8 cellular contexts compared by ENCODE assay signal in the genomic region with DNA sequence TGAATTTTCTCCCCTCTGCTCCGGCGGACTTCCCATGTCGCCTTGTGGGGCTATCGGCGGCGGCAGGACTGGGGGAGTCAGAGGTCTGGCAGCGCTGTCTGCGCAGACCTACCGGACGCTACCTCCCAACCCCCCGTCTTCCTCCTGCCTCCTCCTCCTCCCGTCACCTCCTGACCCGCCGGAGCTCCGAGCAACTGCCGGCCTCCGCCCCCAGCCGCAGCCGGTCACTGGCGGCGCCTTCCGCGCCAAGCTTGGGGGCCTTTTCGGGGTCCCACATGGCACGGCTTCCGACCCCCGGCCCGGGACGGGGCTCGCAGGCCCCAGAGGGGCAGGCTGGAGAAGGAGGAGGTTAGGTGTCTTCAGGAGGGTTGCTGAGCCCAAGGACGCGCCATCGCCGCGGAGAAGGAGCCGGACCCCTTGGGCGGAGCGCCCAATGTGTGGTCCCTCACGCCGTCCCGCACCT. TPM values are rescaled to one million over a fixed set of nuclear protein-coding genes. Genes with fewer than 3 reads are reported as not detected.
A peak's percentile ranks its signal among the peaks of the same experiment; 100 is the strongest.
DNase-seq lines count a peak whose midpoint lies in the region; ATAC-seq and TF ChIP-seq lines count a peak whose summit lies in the region.
"Not testable (repeated sequence)": the region's sequence is repeated elsewhere in the genome, so short reads cannot be mapped to it uniquely, and the experiment has no call there.

No MANE protein-coding gene starts in this region.

- H3K4me1 Mint-ChIP-seq in activated naive CD8-positive, alpha-beta T cell treated with anti-CD3 and anti-CD28 coated beads, Interleukin-2, amount 10 ng/mL, durations not matched to agents 7 days and 5 days = peaks cover 25% of the 10 kb centered on the region

- not testable (repeated sequence) for TF ChIP-seq CTCF in fibroblast of villous mesenchyme (IDR thresholded peaks at IDR 0.05; ENCODE audit: insufficient read depth, low read depth, low read length)

- not testable (repeated sequence) for H3K27me3 ChIP-seq in SJCRH30; muscle layer of duodenum (ENCODE audit: low read depth, low read length); stomach smooth muscle (ENCODE audit: control insufficient read depth in 1 of 2, insufficient read depth in 2 of 2, low read length in 2 of 2)

- ATAC-seq in GM21526 (IDR thresholded peaks at IDR 0.05; ENCODE audit: low FRiP score, unreplicated experiment) (peak; percentile 51), HG03139 (IDR thresholded peaks at IDR 0.05; ENCODE audit: unreplicated experiment) (peak; percentile 58)
- ATAC-seq in activated naive CD8-positive, alpha-beta T cell treated with anti-CD3 and anti-CD28 coated beads, Interleukin-2, amount 10 ng/mL, durations not matched to agents 7 days and 5 days (ENCODE audit: low read depth) = peak; percentile 55

- H3K9ac ChIP-seq in stomach smooth muscle (ENCODE audit: low read length in 2 of 2) = peak overlapping the region; percentile 91

- not testable (repeated sequence) for H3K36me3 ChIP-seq in SJCRH30; muscle layer of duodenum (ENCODE audit: control insufficient read depth in 1 of 2, insufficient read depth in 2 of 2, low read length in 2 of 2); stomach smooth muscle (ENCODE audit: control insufficient read depth in 2 of 2, insufficient read depth in 2 of 2, low read length in 2 of 2)

- H3K9me3 ChIP-seq in SJCRH30 (replicated peaks); muscle layer of duodenum (ENCODE audit: control insufficient read depth in 1 of 2, low read length in 2 of 2); stomach smooth muscle (ENCODE audit: control insufficient read depth in 2 of 2, low read length in 2 of 2): not testable (repeated sequence)

- H3K27ac Mint-ChIP-seq in activated naive CD8-positive, alpha-beta T cell treated with anti-CD3 and anti-CD28 coated beads, Interleukin-2, amount 10 ng/mL, durations not matched to agents 7 days and 5 days = peak overlapping the region; percentile 96

- peak; percentile 22 for DNase-seq in EH (ENCODE audit: low read depth)
- DNase-seq in SJCRH30 = peak in 1 of 2 experiments; percentile 10
- DNase-seq in activated naive CD8-positive, alpha-beta T cell treated with anti-CD3 and anti-CD28 coated beads, Interleukin-2, amount 10 ng/mL, durations not matched to agents 7 days and 5 days = peak; percentile 68
- DNase-seq in fibroblast of villous mesenchyme (ENCODE audit: low read depth) = not testable (repeated sequence)

- H3K4me3 ChIP-seq in SJCRH30 (peak overlapping the region; percentile 76), fibroblast of villous mesenchyme (ENCODE audit: low read depth, low read length) (peak overlapping the region; percentile 99), muscle layer of duodenum (ENCODE audit: low read depth in 1 of 2, low read length in 2 of 2) (peak overlapping the region; percentile 99 to 100), stomach smooth muscle (ENCODE audit: low read length in 2 of 2) (peak overlapping the region; percentile 99 to 100)

- not testable (repeated sequence) for H3K36me3 Mint-ChIP-seq in activated naive CD8-positive, alpha-beta T cell treated with anti-CD3 and anti-CD28 coated beads, Interleukin-2, amount 10 ng/mL, durations not matched to agents 7 days and 5 days

- H3K27me3 Mint-ChIP-seq in activated naive CD8-positive, alpha-beta T cell treated with anti-CD3 and anti-CD28 coated beads, Interleukin-2, amount 10 ng/mL, durations not matched to agents 7 days and 5 days = not testable (repeated sequence)

- not testable (repeated sequence) for H3K9me3 Mint-ChIP-seq in activated naive CD8-positive, alpha-beta T cell treated with anti-CD3 and anti-CD28 coated beads, Interleukin-2, amount 10 ng/mL, durations not matched to agents 7 days and 5 days

- POLR2A ChIA-PET in activated naive CD8-positive, alpha-beta T cell treated with anti-CD3 and anti-CD28 coated beads, Interleukin-2, amount 10 ng/mL, durations not matched to agents 7 days and 5 days (lab: Charles Lee) = interaction anchor here (1.3 to 2.1 kb wide), 2 partner anchors 276 to 326 kb away, joined by 5 to 15 read pairs; a partner anchor contains a TSS

- peak overlapping the region; percentile 93 for H3K4me3 Mint-ChIP-seq in activated naive CD8-positive, alpha-beta T cell treated with anti-CD3 and anti-CD28 coated beads, Interleukin-2, amount 10 ng/mL, durations not matched to agents 7 days and 5 days

- peak overlapping the region; percentile 82 for H3K27ac ChIP-seq in SJCRH30
- H3K27ac ChIP-seq in muscle layer of duodenum (ENCODE audit: low read length) = peak overlapping the region; percentile 93
- peak overlapping the region; percentile 78 for H3K27ac ChIP-seq in stomach smooth muscle (ENCODE audit: low read length)

- not testable (repeated sequence) for H3K4me1 ChIP-seq in SJCRH30; stomach smooth muscle (ENCODE audit: control insufficient read depth, insufficient read depth, low read length)
- peaks cover 4 to 14% of the 10 kb centered on the region in 2 donors for H3K4me1 ChIP-seq in muscle layer of duodenum (ENCODE audit: control insufficient read depth in 1 of 2, insufficient read depth in 2 of 2, low read length in 2 of 2)

RNA-seq across cellular contexts. Expression of a gene that starts 0.3 kb away (rescaled TPM):
- total RNA-seq in SJCRH30 (2014; rRNA removed; shearing (Covaris generic)) = 5.3 and 5.8 TPM in 2 replicates
- total RNA-seq in activated naive CD8-positive, alpha-beta T cell treated with anti-CD3 and anti-CD28 coated beads, Interleukin-2, amount 10 ng/mL, durations not matched to agents 7 days and 5 days = 10 to 100 TPM; 14.6 to 16.9 TPM
- total RNA-seq in fibroblast of villous mesenchyme = 5.6 and 5.8 TPM in 2 replicates

RNA-seq across cellular contexts. Expression of a gene that starts 0.9 kb away (rescaled TPM):
- total RNA-seq in SJCRH30 (2014; rRNA removed; shearing (Covaris generic)) = 92.4 and 94.0 TPM in 2 replicates
- total RNA-seq in activated naive CD8-positive, alpha-beta T cell treated with anti-CD3 and anti-CD28 coated beads, Interleukin-2, amount 10 ng/mL, durations not matched to agents 7 days and 5 days = 10 to 100 TPM; 35.1 to 42.3 TPM
- total RNA-seq in fibroblast of villous mesenchyme = 22.5 and 38.0 TPM in 2 replicates

RNA-seq across cellular contexts. Expression of a gene that starts 40.8 kb away (rescaled TPM):
- total RNA-seq in SJCRH30 (2014; rRNA removed; shearing (Covaris generic)) = 4.8 and 5.8 TPM in 2 replicates
- 1 to 10 TPM; 4.5 to 5.8 TPM for total RNA-seq in activated naive CD8-positive, alpha-beta T cell treated with anti-CD3 and anti-CD28 coated beads, Interleukin-2, amount 10 ng/mL, durations not matched to agents 7 days and 5 days
- total RNA-seq in fibroblast of villous mesenchyme = 3.5 and 4.8 TPM in 2 replicates
